ENCODE assay signal across 9 cellular contexts in genomic region chr9:127558581-127559246, GRCh38. TPM values are rescaled to one million over a fixed set of nuclear protein-coding genes. Genes with fewer than 3 reads are reported as not detected.
A peak's percentile ranks its signal among the peaks of the same experiment; 100 is the strongest.
DNase-seq lines count a peak whose midpoint lies in the region; TF ChIP-seq lines count a peak whose summit lies in the region.
"Had no signal": no experiment of that assay in that cellular context is flagged by ENCODE, and none has a peak within 500 bp of the region (broad histone marks: within the 10 kb centered on the region; RNA-seq: fewer than 3 reads in every experiment).

No MANE protein-coding gene starts in this region.

- H3K9me3 ChIP-seq in BLaER1 treated with 17β-estradiol and CSF1 and Interleukin-3, amounts not matched to agents 10 nM and 100 nM (replicated peaks in 1 of 11), result no peaks in the 10 kb centered on the region
- no peaks in the 10 kb centered on the region for H3K9me3 ChIP-seq in ectodermal cell (ENCODE audit: control insufficient read depth, low read length)
- H3K9me3 ChIP-seq in neural progenitor cell (ENCODE audit: low read depth), result no peaks in the 10 kb centered on the region

- H3K9ac ChIP-seq in BLaER1 treated with 17β-estradiol and CSF1 and Interleukin-3, amounts not matched to agents 10 nM and 100 nM, result peak overlapping the region in 9 of 11 experiments; percentile 63 to 80 (median 75); a peak in 19 of 22 replicates
- H3K9ac ChIP-seq in neural progenitor cell, result no peak overlapping the region

- H3K79me2 ChIP-seq in neural progenitor cell (ENCODE audit: low read depth), result peaks cover 29% of the 10 kb centered on the region

- H4K20me1 ChIP-seq in BLaER1 treated with 17β-estradiol and CSF1 and Interleukin-3, amounts not matched to agents 10 nM and 100 nM, result peaks cover 7 to 96% (median 51%) of the 10 kb centered on the region in 11 experiments; a peak in 14 of 22 replicates
- H4K20me1 ChIP-seq in neural progenitor cell (ENCODE audit: low read depth), result peaks cover 8% of the 10 kb centered on the region

- peak overlapping the region; percentile 85 to 100 (median 98); a peak in 21 of 22 replicates for H3K4me2 ChIP-seq in BLaER1 treated with 17β-estradiol and CSF1 and Interleukin-3, amounts not matched to agents 10 nM and 100 nM
- no peak overlapping the region for H3K4me2 ChIP-seq in neural progenitor cell

- H3K9me3 Mint-ChIP-seq in neural progenitor cell, result no peaks in the 10 kb centered on the region

- H3K27ac ChIP-seq in BLaER1 treated with 17β-estradiol and CSF1 and Interleukin-3, amounts not matched to agents 10 nM and 100 nM, result peak overlapping the region in 9 of 11 experiments; percentile 71 to 85 (median 82); a peak in 19 of 22 replicates
- H3K27ac ChIP-seq in ectodermal cell (ENCODE audit: insufficient read depth, low read depth, low read length, poor library complexity, severe bottlenecking), result peak overlapping the region; percentile 65
- peak overlapping the region; percentile 80 for H3K27ac ChIP-seq in neural progenitor cell

- H3K4me1 Mint-ChIP-seq in neural progenitor cell, result peaks cover 78% of the 10 kb centered on the region

- peaks cover 14% of the 10 kb centered on the region for H3K27me3 Mint-ChIP-seq in neural progenitor cell (ENCODE audit: insufficient read depth, low read depth)

- H3K4me1 ChIP-seq in BLaER1 treated with 17β-estradiol and CSF1 and Interleukin-3, amounts not matched to agents 10 nM and 100 nM, result peaks cover 80 to 100% (median 99%) of the 10 kb centered on the region in 10 experiments
- H3K4me1 ChIP-seq in ectodermal cell (ENCODE audit: control insufficient read depth, insufficient read depth, low read length) (peaks cover 33% of the 10 kb centered on the region), neural progenitor cell (peaks cover 40% of the 10 kb centered on the region)

- 88 to 89% methylated on average over 9 of the region's 9 CpGs for WGBS in ectodermal cell, 2 experiments

- H3K27me3 ChIP-seq in BLaER1 treated with 17β-estradiol and CSF1 and Interleukin-3, amounts not matched to agents 10 nM and 100 nM, result no peaks in the 10 kb centered on the region
- no peaks in the 10 kb centered on the region for H3K27me3 ChIP-seq in ectodermal cell (ENCODE audit: control insufficient read depth, insufficient read depth, low read length, poor library complexity, severe bottlenecking)
- H3K27me3 ChIP-seq in neural progenitor cell, result no peaks in the 10 kb centered on the region

- peak overlapping the region in 6 of 10 experiments; percentile 3 to 67 (median 47); a peak in 9 of 20 replicates for H3K4me3 ChIP-seq in BLaER1 treated with 17β-estradiol and CSF1 and Interleukin-3, amounts not matched to agents 10 nM and 100 nM
- H3K4me3 ChIP-seq in ectodermal cell (ENCODE audit: insufficient read depth, low read depth, low read length), result no peak overlapping the region
- no peak overlapping the region for H3K4me3 ChIP-seq in neural progenitor cell

- peaks cover 26% of the 10 kb centered on the region for H3F3A ChIP-seq in neural progenitor cell (ENCODE audit: low read depth)

- DNase-seq in NCI-H2029 treated with DMSO at 0.1 percent for 48 hours (lab: John Stamatoyannopoulos, UW) (peak; percentile 35), neural progenitor cell (ENCODE audit: low spot score) (no peak), DMS53 (lab: John Stamatoyannopoulos, UW) (no peak), DMS153 (lab: John Stamatoyannopoulos, UW) (no peak)
- no peak for DNase-seq in central memory CD4-positive, alpha-beta T cell
- no peak for DNase-seq in stimulated activated CD4-positive, alpha-beta T cell treated with anti-CD3 and anti-CD28 coated beads, Interleukin-4, amount 100 ng/mL, for 4 hours
- DNase-seq: NCI-H1092 had no signal

- peak overlapping the region; percentile 78 for H3K27ac Mint-ChIP-seq in neural progenitor cell

- no peak for TF ChIP-seq CTCF in neural progenitor cell (IDR thresholded peaks at IDR 0.05)

- H2AFZ ChIP-seq in neural progenitor cell (replicated peaks), result no peak overlapping the region

- H3K36me3 ChIP-seq in BLaER1 treated with 17β-estradiol and CSF1 and Interleukin-3, amounts not matched to agents 10 nM and 100 nM, result peaks cover 0 to 66% (median 32%) of the 10 kb centered on the region in 11 experiments; a peak in 18 of 22 replicates
- H3K36me3 ChIP-seq in ectodermal cell (ENCODE audit: control insufficient read depth, insufficient read depth, low read length), result no peaks in the 10 kb centered on the region
- H3K36me3 ChIP-seq in neural progenitor cell, result no peaks in the 10 kb centered on the region

- peak overlapping the region; percentile 33 for H3K4me3 Mint-ChIP-seq in neural progenitor cell

- H3K36me3 Mint-ChIP-seq in neural progenitor cell, result peaks cover 4% of the 10 kb centered on the region

RNA-seq across cellular contexts. Expression of gene STXBP1, which starts 53.4 kb away (rescaled TPM):
- polyA plus RNA-seq in ectodermal cell (2013, experiment 1 of 4), result 27.4 TPM
- 19.4 TPM for polyA plus RNA-seq in ectodermal cell (2013, experiment 2 of 4)
- polyA plus RNA-seq in ectodermal cell (2013, experiment 3 of 4), result 19.2 TPM
- 20.4 TPM for polyA plus RNA-seq in ectodermal cell (2013, experiment 4 of 4)
- total RNA-seq in neural progenitor cell (ENCODE audit: low replicate concordance), result 12.0 and 23.1 TPM in 2 replicates

Comparison
In these comparisons a context has a peak if more than half of its experiments do, and no peak if none do; other contexts are left out.
1. H3K4me3 ChIP-seq: peak in BLaER1 treated with 17β-estradiol and CSF1 and Interleukin-3, amounts not matched to agents 10 nM and 100 nM (6 of 10); none in ectodermal cell (single experiment) and neural progenitor cell (single experiment).
2. Peak in every context shown above with its lines, with median percentiles within 50 percentile points of each other: H3K27ac ChIP-seq.